Comparison of ENCODE assay signal across 12 cellular contexts in genomic region chr1:8090241-8090702, GRCh38.
DNase-seq lines count a peak whose midpoint lies in the region; ATAC-seq, FAIRE-seq and TF ChIP-seq lines count a peak whose summit lies in the region.
"Had no signal": no experiment of that assay in that cellular context is flagged by ENCODE, and none has a peak within 500 bp of the region (broad histone marks: within the 10 kb centered on the region; RNA-seq: fewer than 3 reads in every experiment).

No MANE protein-coding gene starts in this region.

- no peaks in the 10 kb centered on the region for H3K9me1 ChIP-seq in K562 (ENCODE audit: control insufficient read depth, insufficient read depth, low read length)

- TF ChIP-seq CTCF in K562 (IDR thresholded peaks at IDR 0.05 in 2 of 3, conservative IDR thresholded peaks at IDR 0.05 in 1 of 3; ENCODE audit: insufficient read depth in 2 of 3, low read depth in 1 of 3, low read length in 3 of 3) (no peak), lung (IDR thresholded peaks at IDR 0.05; ENCODE audit: control extremely low read depth, extremely low read depth) (no peak), kidney (IDR thresholded peaks at IDR 0.05; ENCODE audit: borderline replicate concordance, extremely low read depth, insufficient read depth) (no peak)

- BruUV-seq in K562 (replicated peaks; lab: Mats Ljungman, UMichigan): no TSS peak

- H3K27ac ChIP-seq in K562 (ENCODE audit: extremely low read depth, low read depth, low read length): no peak overlapping the region
- H3K27ac ChIP-seq in lung (ENCODE audit: low read depth in 1 of 2, low read length in 1 of 2): peak overlapping the region in 1 of 2 donors; percentile 27
- H3K27ac ChIP-seq in kidney (ENCODE audit: low read depth in 2 of 2, low read length in 2 of 2): no peak overlapping the region
- H3K27ac ChIP-seq: prostate gland had no signal

- H3K4me3 Mint-ChIP-seq in stimulated activated naive B cell treated with anti-CD40 and anti-IgM and Interleukin-4, amounts not matched to agents 10 μg/mL and 1 μg/mL and 100 μg/mL, for 72 hours: no peak overlapping the region
- H3K4me3 Mint-ChIP-seq: T-cell had no signal

- 0% methylated on average over 2 of the region's 2 CpGs for WGBS in K562 (ENCODE audit: insufficient coverage, low coverage, missing lambda C conversion rate)
- 60 to 74% methylated on average over 2 of the region's 2 CpGs for WGBS in lung, 2 donors

- DNase-seq in HCEC 1CT (peak; percentile 98), K562 (ENCODE audit: extremely low read depth in 1 of 4, low spot score in 3 of 4) (no peak), lung (ENCODE audit: low spot score) (no peak), head of caudate nucleus (no peak), kidney (no peak)
- no peak for DNase-seq in stimulated activated naive B cell treated with anti-CD40 and anti-IgM and Interleukin-4, amounts not matched to agents 10 μg/mL and 1 μg/mL and 100 μg/mL, for 72 hours
- DNase-seq in activated CD4-positive, CD25-positive, alpha-beta regulatory T cell treated with anti-CD3 and anti-CD28 coated beads, Interleukin-2, amount 50 U/mL, for 72 hours: no peak
- DNase-seq: activated effector memory CD4-positive, alpha-beta T cell treated with anti-CD3 and anti-CD28 coated beads, Interleukin-2, amount 50 U/mL, for 16 hours; NCI-H2081; T-cell had no signal

- no peak overlapping the region for H3K27ac Mint-ChIP-seq in stimulated activated naive B cell treated with anti-CD40 and anti-IgM and Interleukin-4, amounts not matched to agents 10 μg/mL and 1 μg/mL and 100 μg/mL, for 72 hours
- H3K27ac Mint-ChIP-seq: T-cell had no signal

- no peak for TF ChIP-seq EP300 in K562 (IDR thresholded peaks at IDR 0.05; ENCODE audit: low read length)

- H3K4me1 ChIP-seq in K562 (replicated peaks in 1 of 2; ENCODE audit: control insufficient read depth in 2 of 2, insufficient read depth in 2 of 2, low read length in 2 of 2) (no peaks in the 10 kb centered on the region), lung (ENCODE audit: control insufficient read depth in 2 of 2, insufficient read depth in 2 of 2, low read length in 2 of 2) (peaks cover 3 to 6% of the 10 kb centered on the region in 2 donors), kidney (ENCODE audit: control insufficient read depth in 1 of 2, insufficient read depth in 1 of 2, low read depth in 1 of 2, low read length in 2 of 2) (peaks cover 6 to 9% of the 10 kb centered on the region in 2 donors)
- H3K4me1 ChIP-seq: prostate gland had no signal

- peaks cover 40 to 53% of the 10 kb centered on the region in 2 experiments for H3K27me3 ChIP-seq in K562 (ENCODE audit: control insufficient read depth in 2 of 2, insufficient read depth in 2 of 2, low read length in 2 of 2)
- no peaks in the 10 kb centered on the region for H3K27me3 ChIP-seq in lung (ENCODE audit: control insufficient read depth, insufficient read depth)

- FAIRE-seq in A204.1 (lab: Jason Lieb, UNC) (peak; percentile 34), K562 (lab: Jason Lieb, UNC) (no peak), kidney (lab: Jason Lieb, UNC) (no peak)

- H3K36me3 ChIP-seq in K562 (ENCODE audit: control insufficient read depth, insufficient read depth, low read length): no peaks in the 10 kb centered on the region
- H3K36me3 ChIP-seq in lung (ENCODE audit: control insufficient read depth in 2 of 2, insufficient read depth in 2 of 2, low read length in 2 of 2): no peaks in the 10 kb centered on the region
- no peaks in the 10 kb centered on the region for H3K36me3 ChIP-seq in kidney (ENCODE audit: control insufficient read depth in 1 of 2, insufficient read depth in 2 of 2, low read length in 2 of 2)
- H3K36me3 ChIP-seq: prostate gland had no signal

- no peak for TF ChIP-seq RAD21 in K562 (CRISPR knock-in tag; conservative IDR thresholded peaks at IDR 0.05 in 1 of 2, IDR thresholded peaks at IDR 0.05 in 1 of 2)

- no peak overlapping the region for H3K9ac ChIP-seq in K562 (ENCODE audit: insufficient read depth in 1 of 2, low read depth in 2 of 2, low read length in 2 of 2)
- no peak overlapping the region for H3K9ac ChIP-seq in kidney (ENCODE audit: low read length in 2 of 2)

- H3K9me3 ChIP-seq in K562 (replicated peaks; ENCODE audit: control insufficient read depth, insufficient read depth, low read depth, low read length): no peaks in the 10 kb centered on the region
- H3K9me3 ChIP-seq in lung (ENCODE audit: control insufficient read depth in 2 of 2, insufficient read depth in 1 of 2, low read length in 1 of 2): no peaks in the 10 kb centered on the region
- no peaks in the 10 kb centered on the region for H3K9me3 ChIP-seq in kidney (ENCODE audit: control insufficient read depth in 1 of 2, low read length in 2 of 2)
- H3K9me3 ChIP-seq: prostate gland had no signal

- intact Hi-C loops in K562 (cut with micrococcal nuclease) (no loop called here), head of caudate nucleus (cut with DNase I) (no loop called here), kidney (cut with DNase I) (no loop called here)

- H3K36me3 Mint-ChIP-seq in stimulated activated naive B cell treated with anti-CD40 and anti-IgM and Interleukin-4, amounts not matched to agents 10 μg/mL and 1 μg/mL and 100 μg/mL, for 72 hours: no peaks in the 10 kb centered on the region
- H3K36me3 Mint-ChIP-seq: T-cell had no signal

- H3K27me3 Mint-ChIP-seq in stimulated activated naive B cell treated with anti-CD40 and anti-IgM and Interleukin-4, amounts not matched to agents 10 μg/mL and 1 μg/mL and 100 μg/mL, for 72 hours: peaks cover 51 to 55% of the 10 kb centered on the region in 2 donors

- no peak overlapping the region for H3K4me2 ChIP-seq in K562 (ENCODE audit: insufficient read depth, low read length)

- H3K4me1 Mint-ChIP-seq in stimulated activated naive B cell treated with anti-CD40 and anti-IgM and Interleukin-4, amounts not matched to agents 10 μg/mL and 1 μg/mL and 100 μg/mL, for 72 hours: peaks cover 2 to 4% of the 10 kb centered on the region in 2 donors

- CTCF ChIA-PET in K562 (lab: Yijun Ruan, JAX; ENCODE audit: low intra/inter-chr PET ratio): interaction anchor here (0.6 kb wide), 1 partner anchor 148 kb away, joined by 3 read pairs; no protein-coding TSS in a partner anchor

- no peak overlapping the region for H3K4me3 ChIP-seq in K562
- no peak overlapping the region for H3K4me3 ChIP-seq in lung
- H3K4me3 ChIP-seq in kidney (ENCODE audit: low read length in 2 of 2): no peak overlapping the region
- H3K4me3 ChIP-seq: prostate gland had no signal

- no peaks in the 10 kb centered on the region for H4K20me1 ChIP-seq in K562 (replicated peaks; ENCODE audit: control insufficient read depth, insufficient read depth, low read length)

- no peak for TF ChIP-seq POLR2A in K562 (conservative IDR thresholded peaks at IDR 0.05)

- ATAC-seq in K562 (no peak), lung (ENCODE audit: insufficient read depth, low FRiP score) (peak; percentile 63)
- ATAC-seq in stimulated activated naive B cell treated with anti-CD40 and anti-IgM and Interleukin-4, amounts not matched to agents 10 μg/mL and 1 μg/mL and 100 μg/mL, for 72 hours (replicated peaks): no peak
- ATAC-seq: T-cell had no signal

- no peak overlapping the region for H2AFZ ChIP-seq in K562 (ENCODE audit: low read depth, low read length)

- in situ Hi-C loops in K562 (cut with MboI): no loop called here

- POLR2A ChIA-PET in K562 (lab: Yijun Ruan, JAX): interaction anchor here (1.0 kb wide), 1 partner anchor 13 kb away, joined by 4 read pairs; no protein-coding TSS in a partner anchor

- H3K79me2 ChIP-seq in K562 (ENCODE audit: control insufficient read depth, insufficient read depth, low read length): no peaks in the 10 kb centered on the region

- H3K9me3 Mint-ChIP-seq in stimulated activated naive B cell treated with anti-CD40 and anti-IgM and Interleukin-4, amounts not matched to agents 10 μg/mL and 1 μg/mL and 100 μg/mL, for 72 hours: no peaks in the 10 kb centered on the region
- H3K9me3 Mint-ChIP-seq: T-cell had no signal

TF ChIP-seq in K562, 482 proteins besides CTCF, POLR2A, EP300 and RAD21:
- TF ChIP-seq KDM1A (IDR thresholded peaks at IDR 0.05) (0 out of 4 replicates have a peak, but pooled peaks have one; percentile 15 to 23), YBX1 (IDR thresholded peaks at IDR 0.05) (no peak), MTA3 (IDR thresholded peaks at IDR 0.05; ENCODE audit: borderline replicate concordance) (no peak), FOSL1 (tag; conservative IDR thresholded peaks at IDR 0.05) (peak; percentile 34; the same call in 1 of the 2 replicates), NFIX (CRISPR knock-in tag; IDR thresholded peaks at IDR 0.05; ENCODE audit: low read depth) (no peak), HLTF (IDR thresholded peaks at IDR 0.05) (no peak)
